22 cellular contexts compared by ENCODE assay signal in genomic region chr12:83318386-83318971, GRCh38.
DNase-seq lines count a peak whose midpoint lies in the region; ATAC-seq and TF ChIP-seq lines count a peak whose summit lies in the region.
"Had no signal": no experiment of that assay in that cellular context is flagged by ENCODE, and none has a peak within 500 bp of the region (broad histone marks: within the 10 kb centered on the region; RNA-seq: fewer than 3 reads in every experiment).

No MANE protein-coding gene starts in this region.

- 10 to 27% methylated on average over 1 of the region's 1 CpG for WGBS in sigmoid colon, 2 donors
- 18 to 33% methylated on average over 1 of the region's 1 CpG for WGBS in upper lobe of left lung, 2 donors

- TF ChIP-seq POLR2A in sigmoid colon (IDR thresholded peaks at IDR 0.05), result no peak
- no peak for TF ChIP-seq POLR2A in upper lobe of left lung (IDR thresholded peaks at IDR 0.05)

- no peaks in the 10 kb centered on the region for H3K27me3 ChIP-seq in fibroblast of lung (ENCODE audit: control insufficient read depth, insufficient read depth, low read length)
- H3K27me3 ChIP-seq in sigmoid colon, result no peaks in the 10 kb centered on the region
- no peaks in the 10 kb centered on the region for H3K27me3 ChIP-seq in lower lobe of right lung (ENCODE audit: low read depth)
- no peaks in the 10 kb centered on the region for H3K27me3 ChIP-seq in upper lobe of left lung
- H3K27me3 ChIP-seq: tibial nerve had no signal

- H3K36me3 ChIP-seq in fibroblast of lung (ENCODE audit: control insufficient read depth, insufficient read depth, low read length) (no peaks in the 10 kb centered on the region), sigmoid colon (no peaks in the 10 kb centered on the region), lower lobe of right lung (no peaks in the 10 kb centered on the region), upper lobe of left lung (no peaks in the 10 kb centered on the region)
- H3K36me3 ChIP-seq: left ventricle myocardium inferior, tibial nerve had no signal

- H3K4me3 ChIP-seq in fibroblast of lung (replicated peaks in 1 of 4; ENCODE audit: control extremely low read depth in 1 of 4, insufficient read depth in 1 of 4, low read depth in 3 of 4, low read length in 4 of 4) (no peak overlapping the region), sigmoid colon (no peak overlapping the region), lower lobe of right lung (no peak overlapping the region), upper lobe of left lung (no peak overlapping the region)
- H3K4me3 ChIP-seq: left ventricle myocardium inferior, PC-9, tibial nerve had no signal

- ATAC-seq in lower lobe of right lung, result no peak
- no peak for ATAC-seq in upper lobe of left lung (ENCODE audit: low FRiP score in 2 of 2)
- ATAC-seq: naive thymus-derived CD8-positive, alpha-beta T cell; stimulated activated effector memory CD8-positive, alpha-beta T cell treated with anti-CD3 and anti-CD28 coated beads, Interleukin-12 subunit alpha, Interleukin-12 subunit beta, amount 100 ng/mL, for 72 hours had no signal

- H3K4me2 ChIP-seq in fibroblast of lung (ENCODE audit: extremely low read depth, insufficient read depth, low read length), result no peak overlapping the region
- H3K4me2 ChIP-seq: PC-9 had no signal

- H3K27ac ChIP-seq in fibroblast of lung (ENCODE audit: insufficient read depth, low read length), result no peak overlapping the region
- H3K27ac ChIP-seq in sigmoid colon, result peak overlapping the region in 3 of 4 donors; percentile 65 to 79 (median 78)
- H3K27ac ChIP-seq in lower lobe of right lung, result no peak overlapping the region
- no peak overlapping the region for H3K27ac ChIP-seq in substantia nigra (ENCODE audit: low read depth, low read length, poor library complexity, severe bottlenecking)
- no peak overlapping the region for H3K27ac ChIP-seq in upper lobe of left lung
- H3K27ac ChIP-seq: 22Rv1, C4-2B, left ventricle myocardium inferior, PC-9, tibial nerve had no signal

- intact Hi-C loops in sigmoid colon (cut with DNase I), result loop anchor here (1.0 to 10.0 kb wide), 6 partner anchors 209 to 632 kb away; partner anchors contain the start of gene TMTC2
- intact Hi-C loops in lower lobe of right lung (cut with DNase I), result no loop called here

- TF ChIP-seq EP300 in sigmoid colon (IDR thresholded peaks at IDR 0.05) (peak; percentile 36 to 86 (median 62)), upper lobe of left lung (IDR thresholded peaks at IDR 0.05) (no peak)

- TF ChIP-seq CTCF in fibroblast of lung (conservative IDR thresholded peaks at IDR 0.05 in 1 of 2, IDR thresholded peaks at IDR 0.05 in 1 of 2; ENCODE audit: low read depth in 1 of 2, low read length in 2 of 2) (no peak), sigmoid colon (IDR thresholded peaks at IDR 0.05) (no peak), lower lobe of right lung (IDR thresholded peaks at IDR 0.05) (no peak), upper lobe of left lung (IDR thresholded peaks at IDR 0.05) (no peak)

- DNase-seq in DMS53 (lab: John Stamatoyannopoulos, UW) (peak; percentile 11), DMS53 treated with DMSO at 0.1 percent for 48 hours (lab: John Stamatoyannopoulos, UW; ENCODE audit: unreplicated experiment) (no peak), NCI-H446 treated with DMSO at 0.1 percent for 48 hours (lab: John Stamatoyannopoulos, UW) (peak; percentile 93), fibroblast of lung (ENCODE audit: low read depth in 2 of 2) (peak; percentile 18 to 53), sigmoid colon (no peak), lower lobe of right lung (no peak), substantia nigra (lab: John Stamatoyannopoulos, UW) (no peak), upper lobe of left lung (no peak)
- DNase-seq: activated CD4-positive, alpha-beta T cell treated with anti-CD3 and anti-CD28 coated beads, Interleukin-2, amount 50 U/mL, for 4 hours; activated naive CD4-positive, alpha-beta T cell treated with anti-CD3 and anti-CD28 coated beads, Interleukin-2, amount 10 ng/mL, durations not matched to agents 7 days and 5 days; dermis blood vessel endothelial cell; DMS79 treated with DMSO at 0.1 percent for 48 hours; HCEC 1CT; left ventricle myocardium inferior; naive thymus-derived CD8-positive, alpha-beta T cell; NCI-H1694 treated with DMSO at 0.1 percent for 48 hours; NCI-H524 treated with DMSO at 0.1 percent for 48 hours; PC-9 had no signal

- H3K4me1 ChIP-seq in fibroblast of lung (ENCODE audit: control insufficient read depth, extremely low read depth, insufficient read depth, low read length) (no peaks in the 10 kb centered on the region), sigmoid colon (peaks cover 0 to 29% (median 26%) of the 10 kb centered on the region in 4 donors), lower lobe of right lung (no peaks in the 10 kb centered on the region), upper lobe of left lung (no peaks in the 10 kb centered on the region)
- H3K4me1 ChIP-seq: tibial nerve had no signal

- H2AFZ ChIP-seq in fibroblast of lung (ENCODE audit: low read length), result no peak overlapping the region
- H2AFZ ChIP-seq: PC-9 had no signal

- H4K20me1 ChIP-seq in fibroblast of lung (ENCODE audit: control insufficient read depth, extremely low read depth, insufficient read depth, low read length), result no peaks in the 10 kb centered on the region

- H3K79me2 ChIP-seq in fibroblast of lung (ENCODE audit: control insufficient read depth, insufficient read depth, low read length), result no peaks in the 10 kb centered on the region

- no peak overlapping the region for H3K9ac ChIP-seq in fibroblast of lung (ENCODE audit: insufficient read depth, low read length)

- no peaks in the 10 kb centered on the region for H3K9me3 ChIP-seq in fibroblast of lung (ENCODE audit: control insufficient read depth, insufficient read depth, low read depth, low read length)
- no peaks in the 10 kb centered on the region for H3K9me3 ChIP-seq in sigmoid colon
- H3K9me3 ChIP-seq in lower lobe of right lung, result no peaks in the 10 kb centered on the region
- no peaks in the 10 kb centered on the region for H3K9me3 ChIP-seq in upper lobe of left lung
- H3K9me3 ChIP-seq: tibial nerve had no signal

Comparison
In these comparisons a context has a peak if more than half of its experiments do, and no peak if none do; other contexts are left out.
1. DNase-seq: peak in DMS53 (single experiment), NCI-H446 treated with DMSO at 0.1 percent for 48 hours (single experiment) and fibroblast of lung (2 of 2); none in DMS53 treated with DMSO at 0.1 percent for 48 hours (single experiment), sigmoid colon (single experiment), lower lobe of right lung (single experiment), substantia nigra (0 of 49) and upper lobe of left lung (0 of 2).
2. H3K27ac ChIP-seq: peak in sigmoid colon (3 of 4); none in fibroblast of lung (single experiment), lower lobe of right lung (single experiment), substantia nigra (single experiment) and upper lobe of left lung (0 of 4).